Comparison of ENCODE assay signal across 12 cellular contexts in genomic region chr19:45408121-45408520, GRCh38. TPM values are rescaled to one million over a fixed set of nuclear protein-coding genes. Genes with fewer than 3 reads are reported as not detected.
DNase-seq lines count a peak whose midpoint lies in the region; ATAC-seq and TF ChIP-seq lines count a peak whose summit lies in the region.
"Had no signal": no experiment of that assay in that cellular context is flagged by ENCODE, and none has a peak within 500 bp of the region (broad histone marks: within the 10 kb centered on the region; RNA-seq: fewer than 3 reads in every experiment).

No MANE protein-coding gene starts in this region.

- H3K4me1 Mint-ChIP-seq in CD8-positive, alpha-beta T cell (ENCODE audit: low read depth): peaks cover 29% of the 10 kb centered on the region
- peaks cover 49% of the 10 kb centered on the region for H3K4me1 Mint-ChIP-seq in activated T-helper 1 cell treated with anti-CD3 and anti-CD28 coated beads, Interleukin-12 subunit alpha, Interleukin-12 subunit beta, Interleukin-2, Interleukin-4 antibody, amounts not matched to agents 30 ng/mL and 10 ng/mL and 1 ng/mL, durations not matched to agents 14 hours and 24 hours and 36 hours (ENCODE audit: low read depth)
- H3K4me1 Mint-ChIP-seq in natural killer cell: peaks cover 33 to 37% of the 10 kb centered on the region in 2 donors

- no peak for TF ChIP-seq CTCF in CD8-positive, alpha-beta T cell (IDR thresholded peaks at IDR 0.05)
- TF ChIP-seq CTCF in natural killer cell (IDR thresholded peaks at IDR 0.05): no peak

- no peak for ATAC-seq in CD8-positive, alpha-beta T cell
- ATAC-seq in natural killer cell: no peak
- no peak for ATAC-seq in GM19351 (IDR thresholded peaks at IDR 0.05; ENCODE audit: unreplicated experiment)
- ATAC-seq: gastroesophageal sphincter, SK-N-SH treated with all-trans-retinoic acid at 6 μM for 48 hours had no signal

- H3K9me3 ChIP-seq in CD8-positive, alpha-beta T cell (ENCODE audit: low read length): no peaks in the 10 kb centered on the region
- H3K9me3 ChIP-seq: gastroesophageal sphincter had no signal

- peaks cover 16% of the 10 kb centered on the region for H3K27me3 Mint-ChIP-seq in CD8-positive, alpha-beta T cell (ENCODE audit: low read depth)
- peaks cover 7% of the 10 kb centered on the region for H3K27me3 Mint-ChIP-seq in activated T-helper 1 cell treated with anti-CD3 and anti-CD28 coated beads, Interleukin-12 subunit alpha, Interleukin-12 subunit beta, Interleukin-2, Interleukin-4 antibody, amounts not matched to agents 30 ng/mL and 10 ng/mL and 1 ng/mL, durations not matched to agents 14 hours and 24 hours and 36 hours (ENCODE audit: insufficient read depth)
- H3K27me3 Mint-ChIP-seq in natural killer cell (ENCODE audit: low read depth in 2 of 2): peaks cover 10 to 14% of the 10 kb centered on the region in 2 donors

- H3K9me3 Mint-ChIP-seq in CD8-positive, alpha-beta T cell: no peaks in the 10 kb centered on the region
- no peaks in the 10 kb centered on the region for H3K9me3 Mint-ChIP-seq in activated T-helper 1 cell treated with anti-CD3 and anti-CD28 coated beads, Interleukin-12 subunit alpha, Interleukin-12 subunit beta, Interleukin-2, Interleukin-4 antibody, amounts not matched to agents 30 ng/mL and 10 ng/mL and 1 ng/mL, durations not matched to agents 14 hours and 24 hours and 36 hours
- no peaks in the 10 kb centered on the region for H3K9me3 Mint-ChIP-seq in natural killer cell

- no peak overlapping the region for H3K27ac Mint-ChIP-seq in CD8-positive, alpha-beta T cell
- H3K27ac Mint-ChIP-seq in activated T-helper 1 cell treated with anti-CD3 and anti-CD28 coated beads, Interleukin-12 subunit alpha, Interleukin-12 subunit beta, Interleukin-2, Interleukin-4 antibody, amounts not matched to agents 30 ng/mL and 10 ng/mL and 1 ng/mL, durations not matched to agents 14 hours and 24 hours and 36 hours: no peak overlapping the region
- no peak overlapping the region for H3K27ac Mint-ChIP-seq in natural killer cell

- peaks cover 25% of the 10 kb centered on the region for H3K4me1 ChIP-seq in CD8-positive, alpha-beta T cell (ENCODE audit: insufficient read depth, low read length)

- CTCF ChIA-PET in CD8-positive, alpha-beta T cell (lab: Charles Lee): no interaction called here

- POLR2A ChIA-PET in CD8-positive, alpha-beta T cell (lab: Charles Lee): no interaction called here

- H3K27me3 ChIP-seq in CD8-positive, alpha-beta T cell (ENCODE audit: insufficient read depth, low read length): peaks cover 21% of the 10 kb centered on the region
- no peaks in the 10 kb centered on the region for H3K27me3 ChIP-seq in H7 (ENCODE audit: control insufficient read depth, insufficient read depth, low read length)

- H3K4me3 Mint-ChIP-seq in CD8-positive, alpha-beta T cell: peak overlapping the region; percentile 32
- peak overlapping the region; percentile 98 for H3K4me3 Mint-ChIP-seq in activated T-helper 1 cell treated with anti-CD3 and anti-CD28 coated beads, Interleukin-12 subunit alpha, Interleukin-12 subunit beta, Interleukin-2, Interleukin-4 antibody, amounts not matched to agents 30 ng/mL and 10 ng/mL and 1 ng/mL, durations not matched to agents 14 hours and 24 hours and 36 hours
- peak overlapping the region; percentile 64 for H3K4me3 Mint-ChIP-seq in natural killer cell

- H3K27ac ChIP-seq in CD8-positive, alpha-beta T cell (ENCODE audit: low read depth, low read length): no peak overlapping the region
- H3K27ac ChIP-seq: gastroesophageal sphincter had no signal

- DNase-seq in CD8-positive, alpha-beta T cell: no peak
- DNase-seq in H7 (peak; percentile 10), natural killer cell (no peak), kidney tubule cell (ENCODE audit: low spot score) (no peak), HCEC 1CT (no peak)
- DNase-seq in activated T-helper 1 cell treated with anti-CD3 and anti-CD28 coated beads, Interleukin-12 subunit alpha, Interleukin-12 subunit beta, Interleukin-2, Interleukin-4 antibody, amounts not matched to agents 30 ng/mL and 10 ng/mL and 1 ng/mL, durations not matched to agents 14 hours and 24 hours and 36 hours (ENCODE audit: low spot score): no peak
- DNase-seq: activated gamma-delta T cell, caudate nucleus had no signal

- H3K36me3 ChIP-seq in CD8-positive, alpha-beta T cell (ENCODE audit: insufficient read depth, low read length): peaks cover under 1% of the 10 kb centered on the region
- H3K36me3 ChIP-seq in H7 (replicated peaks; ENCODE audit: control insufficient read depth, insufficient read depth, low read length): peaks cover 4% of the 10 kb centered on the region

- peaks cover 27% of the 10 kb centered on the region for H3K36me3 Mint-ChIP-seq in CD8-positive, alpha-beta T cell
- H3K36me3 Mint-ChIP-seq in activated T-helper 1 cell treated with anti-CD3 and anti-CD28 coated beads, Interleukin-12 subunit alpha, Interleukin-12 subunit beta, Interleukin-2, Interleukin-4 antibody, amounts not matched to agents 30 ng/mL and 10 ng/mL and 1 ng/mL, durations not matched to agents 14 hours and 24 hours and 36 hours (ENCODE audit: low read depth): peaks cover 26% of the 10 kb centered on the region
- no peaks in the 10 kb centered on the region for H3K36me3 Mint-ChIP-seq in natural killer cell

- no peak overlapping the region for H3K4me3 ChIP-seq in CD8-positive, alpha-beta T cell (ENCODE audit: low read depth, low read length)
- H3K4me3 ChIP-seq in H7 (ENCODE audit: insufficient read depth, low read depth, low read length): no peak overlapping the region
- H3K4me3 ChIP-seq: gastroesophageal sphincter had no signal

- intact Hi-C loops in CD8-positive, alpha-beta T cell (cut with DNase I, micrococcal nuclease): loop anchor here in 1 of 2 experiments (10.0 kb wide), 1 partner anchor 387 kb away; the partner anchor contains the start of gene DMWD
- intact Hi-C loops in activated T-helper 1 cell treated with anti-CD3 and anti-CD28 coated beads, Interleukin-12 subunit alpha, Interleukin-12 subunit beta, Interleukin-2, Interleukin-4 antibody, amounts not matched to agents 30 ng/mL and 10 ng/mL and 1 ng/mL, durations not matched to agents 14 hours and 24 hours and 36 hours (cut with micrococcal nuclease): loop anchor here (5.0 to 10.0 kb wide), 4 partner anchors 34 to 587 kb away; partner anchors contain the start of genes CCDC61, GEMIN7, PPP1R37 and ZNF296
- intact Hi-C loops in natural killer cell (cut with micrococcal nuclease): loop anchor here (10.0 kb wide), 1 partner anchor 237 kb away; no protein-coding TSS in a partner anchor

RNA-seq across cellular contexts. Expression of gene POLR1G, which starts 1.7 kb away (rescaled TPM):
- total RNA-seq in CD8-positive, alpha-beta T cell: under 1 TPM; 0.27 to 0.44 TPM
- total RNA-seq in H7 (2014; rRNA removed; shearing (Covaris generic)): 35.8 and 39.6 TPM in 2 replicates
- 25.3 and 27.2 TPM in 2 replicates for total RNA-seq in activated T-helper 1 cell treated with anti-CD3 and anti-CD28 coated beads, Interleukin-12 subunit alpha, Interleukin-12 subunit beta, Interleukin-2, Interleukin-4 antibody, amounts not matched to agents 30 ng/mL and 10 ng/mL and 1 ng/mL, durations not matched to agents 14 hours and 24 hours and 36 hours
- total RNA-seq in natural killer cell: 1 to 10 TPM in 1 of 3 donors, under 1 TPM in 2; 0.28 to 1.4 (median 0.45) TPM

RNA-seq across cellular contexts. Expression of gene PPP1R13L, which starts 3.3 kb away (rescaled TPM):
- 1 to 10 TPM; 2.5 to 3.6 TPM for total RNA-seq in CD8-positive, alpha-beta T cell
- 12.8 and 18.9 TPM in 2 replicates for total RNA-seq in H7 (2014; rRNA removed; shearing (Covaris generic))
- 8.5 and 8.9 TPM in 2 replicates for total RNA-seq in activated T-helper 1 cell treated with anti-CD3 and anti-CD28 coated beads, Interleukin-12 subunit alpha, Interleukin-12 subunit beta, Interleukin-2, Interleukin-4 antibody, amounts not matched to agents 30 ng/mL and 10 ng/mL and 1 ng/mL, durations not matched to agents 14 hours and 24 hours and 36 hours
- total RNA-seq in natural killer cell: 1 to 10 TPM; 5.6 to 7.4 (median 5.9) TPM
- total RNA-seq: skeletal muscle tissue had no signal

RNA-seq across cellular contexts. Expression of gene ERCC1, which starts 15.6 kb away (rescaled TPM):
- 10 to 100 TPM; 28.7 to 31.5 TPM for total RNA-seq in CD8-positive, alpha-beta T cell
- total RNA-seq in H7 (2014; rRNA removed; shearing (Covaris generic)): 68.5 and 76.6 TPM in 2 replicates
- 143 and 152 TPM in 2 replicates for total RNA-seq in activated T-helper 1 cell treated with anti-CD3 and anti-CD28 coated beads, Interleukin-12 subunit alpha, Interleukin-12 subunit beta, Interleukin-2, Interleukin-4 antibody, amounts not matched to agents 30 ng/mL and 10 ng/mL and 1 ng/mL, durations not matched to agents 14 hours and 24 hours and 36 hours
- total RNA-seq in natural killer cell: 10 to 100 TPM; 46.8 to 55.2 (median 48.2) TPM

RNA-seq across cellular contexts. Expression of gene ERCC2, which starts 37.7 kb away (rescaled TPM):
- 10 to 100 TPM in 1 of 2 experiments, 1 to 10 TPM in 1; 9.1 to 11.8 TPM for total RNA-seq in CD8-positive, alpha-beta T cell
- 48.7 and 54.2 TPM in 2 replicates for total RNA-seq in H7 (2014; rRNA removed; shearing (Covaris generic))
- 30.5 and 32.8 TPM in 2 replicates for total RNA-seq in activated T-helper 1 cell treated with anti-CD3 and anti-CD28 coated beads, Interleukin-12 subunit alpha, Interleukin-12 subunit beta, Interleukin-2, Interleukin-4 antibody, amounts not matched to agents 30 ng/mL and 10 ng/mL and 1 ng/mL, durations not matched to agents 14 hours and 24 hours and 36 hours
- 10 to 100 TPM; 13.4 to 22.3 (median 14.9) TPM for total RNA-seq in natural killer cell

RNA-seq across cellular contexts. Expression of gene FOSB, which starts 59.7 kb away (rescaled TPM):
- 100 to 1,000 TPM; 625 to 631 TPM for total RNA-seq in CD8-positive, alpha-beta T cell
- total RNA-seq in H7 (2014; rRNA removed; shearing (Covaris generic)): 1.6 and 10.3 TPM in 2 replicates
- total RNA-seq in activated T-helper 1 cell treated with anti-CD3 and anti-CD28 coated beads, Interleukin-12 subunit alpha, Interleukin-12 subunit beta, Interleukin-2, Interleukin-4 antibody, amounts not matched to agents 30 ng/mL and 10 ng/mL and 1 ng/mL, durations not matched to agents 14 hours and 24 hours and 36 hours: 16.8 and 17.2 TPM in 2 replicates
- total RNA-seq in natural killer cell: 1,000 to 10,000 TPM in 2 of 3 donors, 100 to 1,000 TPM in 1; 784 to 1,837 (median 1,121) TPM

Comparison
In these comparisons a context has a peak if more than half of its experiments do, and no peak if none do; other contexts are left out.
1. H3K4me3 Mint-ChIP-seq: peak in every context shown above with its lines; median percentile 98 in activated T-helper 1 cell treated with anti-CD3 and anti-CD28 coated beads, Interleukin-12 subunit alpha, Interleukin-12 subunit beta, Interleukin-2, Interleukin-4 antibody, amounts not matched to agents 30 ng/mL and 10 ng/mL and 1 ng/mL, durations not matched to agents 14 hours and 24 hours and 36 hours; 64 in natural killer cell; 32 in CD8-positive, alpha-beta T cell.
2. RNA of gene POLR1G, which starts 1.7 kb away (total RNA-seq): 35.8 to 39.6 TPM in H7 and 25.3 to 27.2 TPM in activated T-helper 1 cell treated with anti-CD3 and anti-CD28 coated beads, Interleukin-12 subunit alpha, Interleukin-12 subunit beta, Interleukin-2, Interleukin-4 antibody, amounts not matched to agents 30 ng/mL and 10 ng/mL and 1 ng/mL, durations not matched to agents 14 hours and 24 hours and 36 hours; 0.28 to 1.4 TPM in natural killer cell and 0.27 to 0.44 TPM in CD8-positive, alpha-beta T cell; every median in the first group is over 10 times any median in the second.